ENCODE assay signal across 18 cellular contexts in the genomic region with DNA sequence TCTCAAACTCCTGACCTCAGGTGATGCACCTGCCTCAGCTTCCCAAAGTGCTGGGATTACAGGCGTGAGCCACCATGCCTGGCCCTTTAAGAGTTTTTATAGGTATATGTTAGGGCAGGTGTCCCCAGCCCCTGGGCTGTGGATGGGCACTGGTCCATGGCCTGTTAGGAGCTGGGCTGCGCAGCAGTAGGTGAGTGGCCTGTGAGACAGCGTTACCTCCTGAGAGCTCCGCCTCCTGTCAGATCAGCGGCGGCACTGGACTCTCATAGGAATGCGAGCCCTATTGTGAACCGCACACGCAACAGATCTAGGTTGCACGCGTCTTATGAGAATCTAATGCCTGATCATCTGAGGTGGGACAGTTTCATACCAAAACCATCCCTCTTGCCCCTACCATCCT.
A peak's percentile ranks its signal among the peaks of the same experiment; 100 is the strongest.
DNase-seq lines count a peak whose midpoint lies in the region; ATAC-seq and TF ChIP-seq lines count a peak whose summit lies in the region.
"Had no signal": no experiment of that assay in that cellular context is flagged by ENCODE, and none has a peak within 500 bp of the region (broad histone marks: within the 10 kb centered on the region; RNA-seq: fewer than 3 reads in every experiment).

No MANE protein-coding gene starts in this region.

- TF ChIP-seq CTCF in OCI-LY1 (IDR thresholded peaks at IDR 0.05; ENCODE audit: low read length) (no peak), WTC11 (IDR thresholded peaks at IDR 0.05) (no peak), nephron progenitor cell (IDR thresholded peaks at IDR 0.05) (no peak), spleen (IDR thresholded peaks at IDR 0.05 in 8 of 11, conservative IDR thresholded peaks at IDR 0.05 in 3 of 11) (no peak)

- no peak for TF ChIP-seq POLR2A in spleen (IDR thresholded peaks at IDR 0.05)

- no peak for ATAC-seq in WTC11
- no peak for ATAC-seq in HG02885 (IDR thresholded peaks at IDR 0.05; ENCODE audit: poor library complexity, unreplicated experiment)

- CTCF ChIA-PET in WTC11 (lab: Charles Lee), result interaction anchor here (0.6 to 0.7 kb wide), 4 partner anchors 10 to 591 kb away, joined by 3 to 7 read pairs (median 4); no protein-coding TSS in a partner anchor

- H3F3A ChIP-seq in OCI-LY1 (ENCODE audit: insufficient read depth, low read length), result 0 out of 2 replicates have a peak, but pooled peaks cover 4% of the 10 kb centered on the region

- no peak overlapping the region for H2AFZ ChIP-seq in OCI-LY1 (ENCODE audit: low read length)

- H3K4me3 Mint-ChIP-seq in WTC11, result no peak overlapping the region
- H3K4me3 Mint-ChIP-seq in nephron progenitor cell, result no peak overlapping the region
- H3K4me3 Mint-ChIP-seq: CD4-positive, alpha-beta memory T cell had no signal

- peak overlapping the region; percentile 6; the same call in 1 of the 2 replicates for H3K27ac Mint-ChIP-seq in WTC11
- H3K27ac Mint-ChIP-seq in nephron progenitor cell, result peak overlapping the region; percentile 16
- H3K27ac Mint-ChIP-seq: CD4-positive, alpha-beta memory T cell had no signal

- no peaks in the 10 kb centered on the region for H3K27me3 ChIP-seq in OCI-LY1 (ENCODE audit: insufficient read depth, low read length)
- no peaks in the 10 kb centered on the region for H3K27me3 ChIP-seq in spleen (replicated peaks in 1 of 7)

- H3K79me2 ChIP-seq in OCI-LY1 (ENCODE audit: insufficient read depth, low read length), result peaks cover 4% of the 10 kb centered on the region; the same call in 1 of the 2 replicates

- no peaks in the 10 kb centered on the region for H4K20me1 ChIP-seq in OCI-LY1 (ENCODE audit: insufficient read depth, low read length)

- H3K4me1 ChIP-seq in OCI-LY1 (ENCODE audit: insufficient read depth, low read length, severe bottlenecking), result peaks cover 71% of the 10 kb centered on the region
- no peaks in the 10 kb centered on the region for H3K4me1 ChIP-seq in spleen
- H3K4me1 ChIP-seq: A549, HAP-1 had no signal

- H3K9me3 ChIP-seq in OCI-LY1 (ENCODE audit: low read length), result no peaks in the 10 kb centered on the region
- H3K9me3 ChIP-seq in spleen, result no peaks in the 10 kb centered on the region
- H3K9me3 ChIP-seq: A549, HAP-1 had no signal

- H3K27me3 Mint-ChIP-seq in WTC11 (ENCODE audit: low read depth), result no peaks in the 10 kb centered on the region
- peaks cover 8% of the 10 kb centered on the region for H3K27me3 Mint-ChIP-seq in nephron progenitor cell (ENCODE audit: low read depth, poor library complexity)
- H3K27me3 Mint-ChIP-seq: CD4-positive, alpha-beta memory T cell had no signal

- intact Hi-C loops in spleen (cut with DNase I; ENCODE audit: low total_unique reads), result no loop called here

- peaks cover 40% of the 10 kb centered on the region for H3K36me3 ChIP-seq in OCI-LY1 (ENCODE audit: insufficient read depth, low read length)
- no peaks in the 10 kb centered on the region for H3K36me3 ChIP-seq in spleen
- H3K36me3 ChIP-seq: HAP-1 had no signal

- POLR2A ChIA-PET in WTC11 (lab: Charles Lee), result no interaction called here

- H3K9me2 ChIP-seq in OCI-LY1 (ENCODE audit: low read depth, low read length), result no peaks in the 10 kb centered on the region

- H3K27ac ChIP-seq in OCI-LY1 (ENCODE audit: low read depth, low read length, poor library complexity, severe bottlenecking) (peak overlapping the region; percentile 69), spleen (no peak overlapping the region)
- H3K27ac ChIP-seq: A549 had no signal

- no peak overlapping the region for H3K9ac ChIP-seq in OCI-LY1 (ENCODE audit: low read length)

- H3K4me3 ChIP-seq in OCI-LY1 (ENCODE audit: low read depth, low read length, poor library complexity, severe bottlenecking), result no peak overlapping the region
- H3K4me3 ChIP-seq in spleen, result no peak overlapping the region
- H3K4me3 ChIP-seq: A549, HAP-1 had no signal

- H3K4me2 ChIP-seq in OCI-LY1 (ENCODE audit: low read length), result no peak overlapping the region
- H3K4me2 ChIP-seq: A549 had no signal

- H3K9me3 Mint-ChIP-seq in WTC11 (no peaks in the 10 kb centered on the region), nephron progenitor cell (peaks cover 2% of the 10 kb centered on the region)

- H3K4me1 Mint-ChIP-seq in WTC11 (peaks cover 17% of the 10 kb centered on the region), nephron progenitor cell (peaks cover 24% of the 10 kb centered on the region)

- WGBS in spleen, 5 donors, result 92 to 99% (median 97%) methylated on average over 11 of the region's 11 CpGs

- no peak for DNase-seq in WTC11 (ENCODE audit: low spot score)
- DNase-seq in nephron progenitor cell, result no peak
- DNase-seq in spleen, result peak; percentile 64
- no peak for DNase-seq in NOMO-1 treated with dmso at 0.1 percent for 144 hours (lab: John Stamatoyannopoulos, UW; ENCODE audit: unreplicated experiment)
- DNase-seq in DMS53 treated with DMSO at 0.1 percent for 48 hours (lab: John Stamatoyannopoulos, UW; ENCODE audit: unreplicated experiment), result no peak
- DNase-seq: 8988T; ACHN; C1 segment of cervical spinal cord; Calu3; CD4-positive, alpha-beta memory T cell; COR-L47; DMS53; DND-41; GOT3 had no signal

- peaks cover 7% of the 10 kb centered on the region for H3K36me3 Mint-ChIP-seq in WTC11
- peaks cover 5% of the 10 kb centered on the region for H3K36me3 Mint-ChIP-seq in nephron progenitor cell (ENCODE audit: low read depth)
- H3K36me3 Mint-ChIP-seq: CD4-positive, alpha-beta memory T cell had no signal

TF ChIP-seq in WTC11, 78 proteins besides CTCF, POLR2A, EP300 and RAD21 (continues in another document):
- TF ChIP-seq JAZF1 (CRISPR knock-in tag; IDR thresholded peaks at IDR 0.05) (no peak), ATF1 (CRISPR knock-in tag; IDR thresholded peaks at IDR 0.05) (no peak), OVOL2 (CRISPR knock-in tag; IDR thresholded peaks at IDR 0.05; ENCODE audit: borderline replicate concordance) (no peak), ZNF317 (CRISPR knock-in tag; IDR thresholded peaks at IDR 0.05; ENCODE audit: borderline replicate concordance, low read depth) (no peak), ETV6 (CRISPR knock-in tag; IDR thresholded peaks at IDR 0.05) (no peak)
- TF ChIP-seq, protein P1, sequence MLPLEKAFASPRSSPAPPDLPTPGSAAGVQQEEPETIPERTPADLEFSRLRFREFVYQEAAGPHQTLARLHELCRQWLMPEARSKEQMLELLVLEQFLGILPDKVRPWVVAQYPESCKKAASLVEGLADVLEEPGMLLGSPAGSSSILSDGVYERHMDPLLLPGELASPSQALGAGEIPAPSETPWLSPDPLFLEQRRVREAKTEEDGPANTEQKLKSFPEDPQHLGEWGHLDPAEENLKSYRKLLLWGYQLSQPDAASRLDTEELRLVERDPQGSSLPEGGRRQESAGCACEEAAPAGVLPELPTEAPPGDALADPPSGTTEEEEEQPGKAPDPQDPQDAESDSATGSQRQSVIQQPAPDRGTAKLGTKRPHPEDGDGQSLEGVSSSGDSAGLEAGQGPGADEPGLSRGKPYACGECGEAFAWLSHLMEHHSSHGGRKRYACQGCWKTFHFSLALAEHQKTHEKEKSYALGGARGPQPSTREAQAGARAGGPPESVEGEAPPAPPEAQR (CRISPR knock-in tag; IDR thresholded peaks at IDR 0.05), result no peak
- TF ChIP-seq, protein P2, sequence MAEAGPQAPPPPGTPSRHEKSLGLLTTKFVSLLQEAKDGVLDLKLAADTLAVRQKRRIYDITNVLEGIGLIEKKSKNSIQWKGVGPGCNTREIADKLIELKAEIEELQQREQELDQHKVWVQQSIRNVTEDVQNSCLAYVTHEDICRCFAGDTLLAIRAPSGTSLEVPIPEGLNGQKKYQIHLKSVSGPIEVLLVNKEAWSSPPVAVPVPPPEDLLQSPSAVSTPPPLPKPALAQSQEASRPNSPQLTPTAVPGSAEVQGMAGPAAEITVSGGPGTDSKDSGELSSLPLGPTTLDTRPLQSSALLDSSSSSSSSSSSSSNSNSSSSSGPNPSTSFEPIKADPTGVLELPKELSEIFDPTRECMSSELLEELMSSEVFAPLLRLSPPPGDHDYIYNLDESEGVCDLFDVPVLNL (CRISPR knock-in tag; IDR thresholded peaks at IDR 0.05; ENCODE audit: borderline replicate concordance, low read depth), result no peak
- TF ChIP-seq, protein P3, sequence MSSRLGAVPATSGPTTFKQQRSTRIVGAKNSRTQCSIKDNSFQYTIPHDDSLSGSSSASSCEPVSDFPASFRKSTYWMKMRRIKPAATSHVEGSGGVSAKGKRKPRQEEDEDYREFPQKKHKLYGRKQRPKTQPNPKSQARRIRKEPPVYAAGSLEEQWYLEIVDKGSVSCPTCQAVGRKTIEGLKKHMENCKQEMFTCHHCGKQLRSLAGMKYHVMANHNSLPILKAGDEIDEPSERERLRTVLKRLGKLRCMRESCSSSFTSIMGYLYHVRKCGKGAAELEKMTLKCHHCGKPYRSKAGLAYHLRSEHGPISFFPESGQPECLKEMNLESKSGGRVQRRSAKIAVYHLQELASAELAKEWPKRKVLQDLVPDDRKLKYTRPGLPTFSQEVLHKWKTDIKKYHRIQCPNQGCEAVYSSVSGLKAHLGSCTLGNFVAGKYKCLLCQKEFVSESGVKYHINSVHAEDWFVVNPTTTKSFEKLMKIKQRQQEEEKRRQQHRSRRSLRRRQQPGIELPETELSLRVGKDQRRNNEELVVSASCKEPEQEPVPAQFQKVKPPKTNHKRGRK (CRISPR knock-in tag; IDR thresholded peaks at IDR 0.05; ENCODE audit: borderline replicate concordance), result no peak
- TF ChIP-seq, protein P4, sequence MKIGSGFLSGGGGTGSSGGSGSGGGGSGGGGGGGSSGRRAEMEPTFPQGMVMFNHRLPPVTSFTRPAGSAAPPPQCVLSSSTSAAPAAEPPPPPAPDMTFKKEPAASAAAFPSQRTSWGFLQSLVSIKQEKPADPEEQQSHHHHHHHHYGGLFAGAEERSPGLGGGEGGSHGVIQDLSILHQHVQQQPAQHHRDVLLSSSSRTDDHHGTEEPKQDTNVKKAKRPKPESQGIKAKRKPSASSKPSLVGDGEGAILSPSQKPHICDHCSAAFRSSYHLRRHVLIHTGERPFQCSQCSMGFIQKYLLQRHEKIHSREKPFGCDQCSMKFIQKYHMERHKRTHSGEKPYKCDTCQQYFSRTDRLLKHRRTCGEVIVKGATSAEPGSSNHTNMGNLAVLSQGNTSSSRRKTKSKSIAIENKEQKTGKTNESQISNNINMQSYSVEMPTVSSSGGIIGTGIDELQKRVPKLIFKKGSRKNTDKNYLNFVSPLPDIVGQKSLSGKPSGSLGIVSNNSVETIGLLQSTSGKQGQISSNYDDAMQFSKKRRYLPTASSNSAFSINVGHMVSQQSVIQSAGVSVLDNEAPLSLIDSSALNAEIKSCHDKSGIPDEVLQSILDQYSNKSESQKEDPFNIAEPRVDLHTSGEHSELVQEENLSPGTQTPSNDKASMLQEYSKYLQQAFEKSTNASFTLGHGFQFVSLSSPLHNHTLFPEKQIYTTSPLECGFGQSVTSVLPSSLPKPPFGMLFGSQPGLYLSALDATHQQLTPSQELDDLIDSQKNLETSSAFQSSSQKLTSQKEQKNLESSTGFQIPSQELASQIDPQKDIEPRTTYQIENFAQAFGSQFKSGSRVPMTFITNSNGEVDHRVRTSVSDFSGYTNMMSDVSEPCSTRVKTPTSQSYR (CRISPR knock-in tag; IDR thresholded peaks at IDR 0.05), result no peak
